ENCODE assay signal across 14 cellular contexts in genomic region chr20:17878912-17879602, GRCh38.
DNase-seq lines count a peak whose midpoint lies in the region; ATAC-seq and TF ChIP-seq lines count a peak whose summit lies in the region.
"Had no signal": no experiment of that assay in that cellular context is flagged by ENCODE, and none has a peak within 500 bp of the region (broad histone marks: within the 10 kb centered on the region; RNA-seq: fewer than 3 reads in every experiment).

No MANE protein-coding gene starts in this region.

- H3K27ac ChIP-seq in DOHH2 (ENCODE audit: low read depth, low read length) = peak overlapping the region; percentile 78
- peak overlapping the region; percentile 31; the same call in 1 of the 2 replicates for H3K27ac ChIP-seq in MM.1S (ENCODE audit: low read length)
- peak overlapping the region; percentile 14 to 68 for H3K27ac ChIP-seq in liver (ENCODE audit: low read depth in 1 of 2, low read length in 2 of 2)
- H3K27ac ChIP-seq: neural progenitor cell had no signal

- H4K20me1 ChIP-seq in DOHH2 (ENCODE audit: control insufficient read depth, insufficient read depth, low read depth, low read length) = no peaks in the 10 kb centered on the region
- H4K20me1 ChIP-seq in MM.1S (ENCODE audit: insufficient read depth, low read length) = no peaks in the 10 kb centered on the region

- TF ChIP-seq CTCF in DOHH2 (IDR thresholded peaks at IDR 0.05; ENCODE audit: low read depth, low read length, poor library complexity, severe bottlenecking) (peak; percentile 78), MM.1S (IDR thresholded peaks at IDR 0.05; ENCODE audit: low read length) (peak; percentile 47), liver (IDR thresholded peaks at IDR 0.05; ENCODE audit: low read depth, low read length, missing input control) (no peak)

- peak; percentile 36 for ATAC-seq in GM18861 (IDR thresholded peaks at IDR 0.05; ENCODE audit: unreplicated experiment)
- ATAC-seq in GM18867 (IDR thresholded peaks at IDR 0.05; ENCODE audit: unreplicated experiment) = no peak

- WGBS in liver = 61% methylated on average over 6 of the region's 6 CpGs

- H3K27me3 ChIP-seq in DOHH2 (ENCODE audit: control insufficient read depth, low read length) = no peaks in the 10 kb centered on the region
- no peaks in the 10 kb centered on the region for H3K27me3 ChIP-seq in MM.1S (replicated peaks; ENCODE audit: insufficient read depth, low read length)
- no peaks in the 10 kb centered on the region for H3K27me3 ChIP-seq in liver (ENCODE audit: control insufficient read depth in 4 of 4, insufficient read depth in 4 of 4, low read length in 3 of 4)
- H3K27me3 ChIP-seq: neural progenitor cell had no signal

- no peak for TF ChIP-seq RAD21 in liver (IDR thresholded peaks at IDR 0.05)

- H3F3A ChIP-seq in DOHH2 (ENCODE audit: control insufficient read depth, insufficient read depth) (peaks cover 4% of the 10 kb centered on the region; the same call in 1 of the 2 replicates), MM.1S (ENCODE audit: insufficient read depth, low read length) (peaks cover 5% of the 10 kb centered on the region; the same call in 1 of the 2 replicates)

- H3K36me3 ChIP-seq in DOHH2 (ENCODE audit: control insufficient read depth, low read length) (no peaks in the 10 kb centered on the region), MM.1S (replicated peaks; ENCODE audit: insufficient read depth, low read length) (no peaks in the 10 kb centered on the region), liver (ENCODE audit: control insufficient read depth in 4 of 4, insufficient read depth in 3 of 4, low read depth in 1 of 4, low read length in 3 of 4) (no peaks in the 10 kb centered on the region)
- H3K36me3 ChIP-seq: neural progenitor cell had no signal

- H3K4me2 ChIP-seq in DOHH2 (ENCODE audit: low read length) (peak overlapping the region; percentile 74), MM.1S (ENCODE audit: low read depth, low read length) (peak overlapping the region; percentile 38)
- H3K4me2 ChIP-seq: neural progenitor cell, SK-N-SH had no signal

- H3K4me3 ChIP-seq in DOHH2 (ENCODE audit: low read length) (peak overlapping the region; percentile 57), MM.1S (ENCODE audit: low read length) (no peak overlapping the region), liver (ENCODE audit: low read depth in 1 of 3, low read length in 3 of 3) (no peak overlapping the region)
- H3K4me3 ChIP-seq: neural progenitor cell had no signal

- H3K79me2 ChIP-seq in DOHH2 (ENCODE audit: control insufficient read depth, low read length) (no peaks in the 10 kb centered on the region), MM.1S (ENCODE audit: low read length) (no peaks in the 10 kb centered on the region)

- DNase-seq in MM.1S = peak; percentile 41
- DNase-seq in T-helper 1 cell = no peak
- no peak for DNase-seq in SW 1271 (lab: John Stamatoyannopoulos, UW)
- DNase-seq in NCI-H526 treated with DMSO at 0.1 percent for 48 hours (lab: John Stamatoyannopoulos, UW) = no peak
- DNase-seq: Calu3, glutamatergic neuron, NCI-H526, SK-N-SH, small intestine had no signal

- H2AFZ ChIP-seq in MM.1S (ENCODE audit: low read length) = no peak overlapping the region
- H2AFZ ChIP-seq: neural progenitor cell had no signal

- H3K4me1 ChIP-seq in DOHH2 (ENCODE audit: control insufficient read depth, low read length) (peaks cover 48% of the 10 kb centered on the region), MM.1S (ENCODE audit: low read length) (peaks cover 14% of the 10 kb centered on the region), liver (ENCODE audit: control insufficient read depth in 4 of 4, insufficient read depth in 4 of 4, low read length in 3 of 4) (peaks cover 16 to 51% (median 48%) of the 10 kb centered on the region in 4 donors)

- H3K9me2 ChIP-seq in DOHH2 (replicated peaks; ENCODE audit: control insufficient read depth, low read length) (no peaks in the 10 kb centered on the region), MM.1S (replicated peaks; ENCODE audit: insufficient read depth, low read length) (no peaks in the 10 kb centered on the region)
- H3K9me2 ChIP-seq: SK-N-SH had no signal

- H3K9ac ChIP-seq in MM.1S (ENCODE audit: low read length) (no peak overlapping the region), liver (ENCODE audit: low read depth in 1 of 2, low read length in 2 of 2) (no peak overlapping the region)
- H3K9ac ChIP-seq: neural progenitor cell, SK-N-SH had no signal

- H3K9me3 ChIP-seq in DOHH2 (ENCODE audit: control insufficient read depth, insufficient read depth, low read length) (no peaks in the 10 kb centered on the region), MM.1S (replicated peaks; ENCODE audit: insufficient read depth, low read length) (no peaks in the 10 kb centered on the region), liver (ENCODE audit: control insufficient read depth in 4 of 4, low read length in 3 of 4) (no peaks in the 10 kb centered on the region)
- H3K9me3 ChIP-seq: SK-N-SH had no signal

TF ChIP-seq in liver, 16 proteins besides CTCF, POLR2A, EP300 and RAD21:
- TF ChIP-seq TAF1 (conservative IDR thresholded peaks at IDR 0.05) = no peak
- no peak for TF ChIP-seq FOXA1 (IDR thresholded peaks at IDR 0.05)
- no peak for TF ChIP-seq SP1 (IDR thresholded peaks at IDR 0.05)
- TF ChIP-seq EGR1 (IDR thresholded peaks at IDR 0.05; ENCODE audit: low read depth in 2 of 2) = no peak
- no peak for TF ChIP-seq ATF3 (IDR thresholded peaks at IDR 0.05)
- TF ChIP-seq MAX (IDR thresholded peaks at IDR 0.05) = no peak
- TF ChIP-seq FOXA2 (IDR thresholded peaks at IDR 0.05) = no peak
- no peak for TF ChIP-seq GABPA (IDR thresholded peaks at IDR 0.05 in 1 of 2, conservative IDR thresholded peaks at IDR 0.05 in 1 of 2)
- TF ChIP-seq ZBTB33 (IDR thresholded peaks at IDR 0.05) = no peak
- TF ChIP-seq REST (IDR thresholded peaks at IDR 0.05) = no peak
- TF ChIP-seq JUND (IDR thresholded peaks at IDR 0.05) = no peak
- TF ChIP-seq HNF4A (conservative IDR thresholded peaks at IDR 0.05) = no peak
- TF ChIP-seq NR2F2 (IDR thresholded peaks at IDR 0.05) = no peak
- no peak for TF ChIP-seq RXRA (IDR thresholded peaks at IDR 0.05)
- TF ChIP-seq HNF4G (IDR thresholded peaks at IDR 0.05) = no peak
- TF ChIP-seq YY1 (IDR thresholded peaks at IDR 0.05) = no peak
